9 cellular contexts compared by ENCODE assay signal in the genomic region with DNA sequence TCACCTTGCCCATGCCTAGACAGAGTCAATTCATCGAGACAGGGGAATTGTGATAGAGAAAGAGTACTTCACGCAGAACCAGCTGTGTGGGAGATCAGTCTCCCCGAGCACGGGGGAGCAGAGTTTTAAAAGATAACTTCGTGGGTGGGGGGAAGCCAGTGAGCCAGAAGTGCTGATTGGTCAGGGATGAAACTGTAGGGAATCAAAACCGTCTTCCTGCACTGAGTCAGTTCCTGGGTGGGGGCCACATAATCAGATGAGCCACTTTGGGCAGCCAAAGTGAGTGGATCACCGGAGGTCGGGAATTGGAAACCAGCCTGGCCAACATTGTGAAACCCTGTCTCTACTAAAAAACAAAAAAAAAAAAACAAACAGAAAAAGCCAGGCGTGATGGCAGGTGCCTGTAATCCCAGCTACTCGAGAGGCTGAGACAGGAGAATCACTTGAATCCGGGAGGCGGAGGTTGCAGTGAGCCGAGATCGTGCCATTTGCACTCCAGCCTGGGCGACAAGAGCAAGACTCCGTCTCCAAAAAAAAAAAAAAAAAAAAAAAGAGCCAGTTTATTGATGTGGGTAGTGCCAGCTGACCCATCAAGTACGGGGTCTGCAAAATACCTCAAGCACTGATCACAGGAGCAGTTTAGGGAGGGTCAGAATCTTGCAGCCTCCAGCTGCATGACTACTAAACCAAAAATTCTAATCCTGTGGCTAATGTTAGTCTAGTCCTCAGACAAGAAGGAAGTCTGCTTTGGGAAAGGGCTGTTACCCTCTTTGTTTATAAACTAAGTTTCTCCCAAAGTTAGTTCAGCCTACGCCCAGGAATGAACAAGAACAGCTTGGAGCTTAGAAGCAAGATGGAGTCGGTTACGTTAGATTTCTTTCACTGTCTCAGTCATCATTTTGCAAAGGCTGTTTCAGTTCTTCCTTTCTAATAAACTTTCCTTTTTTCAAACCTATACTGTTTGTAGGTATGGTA. TPM values are rescaled to one million over a fixed set of nuclear protein-coding genes. Genes with fewer than 3 reads are reported as not detected.
DNase-seq lines count a peak whose midpoint lies in the region; TF ChIP-seq lines count a peak whose summit lies in the region.
"Had no signal": no experiment of that assay in that cellular context is flagged by ENCODE, and none has a peak within 500 bp of the region (broad histone marks: within the 10 kb centered on the region; RNA-seq: fewer than 3 reads in every experiment).

No MANE protein-coding gene starts in this region.

- no peak overlapping the region for H3K14ac ChIP-seq in neuronal stem cell (ENCODE audit: low read length)

- no peak overlapping the region for H3K4me2 ChIP-seq in neuronal stem cell (ENCODE audit: insufficient read depth, low read length, poor library complexity, severe bottlenecking)

- peaks cover 0 to 38% of the 10 kb centered on the region in 2 donors for H3K36me3 ChIP-seq in neuronal stem cell (replicated peaks in 1 of 2; ENCODE audit: control insufficient read depth in 2 of 2, insufficient read depth in 2 of 2, low read length in 2 of 2)

- H3K18ac ChIP-seq in neuronal stem cell (ENCODE audit: low read length), result no peak overlapping the region

- H3K79me1 ChIP-seq in neuronal stem cell (ENCODE audit: low read depth, low read length), result peaks cover 1% of the 10 kb centered on the region

- H4K8ac ChIP-seq in neuronal stem cell (ENCODE audit: low read depth, low read length), result no peak overlapping the region

- H3K4ac ChIP-seq in neuronal stem cell (ENCODE audit: low read length), result no peak overlapping the region

- H2AK5ac ChIP-seq in neuronal stem cell (ENCODE audit: low read depth, low read length), result no peak overlapping the region

- WGBS in neuronal stem cell (ENCODE audit: extremely low coverage in 2 of 2, insufficient read length in 2 of 2, insufficient replicate concordance in 1 of 2), 2 donors, result no CpG with 5 or more reads among the region's 20 CpGs

- H2BK15ac ChIP-seq in neuronal stem cell (ENCODE audit: low read length), result no peak overlapping the region

- H3K27ac ChIP-seq in neuronal stem cell (replicated peaks; ENCODE audit: low read length), result no peak overlapping the region

- H2AFZ ChIP-seq in neuronal stem cell (ENCODE audit: low read length), result no peak overlapping the region

- no peak overlapping the region for H2BK5ac ChIP-seq in neuronal stem cell (ENCODE audit: low read length)

- H3K27me3 ChIP-seq in neuronal stem cell (ENCODE audit: control insufficient read depth in 3 of 3, insufficient read depth in 3 of 3, low read depth in 1 of 3, low read length in 3 of 3), result no peaks in the 10 kb centered on the region

- no peak overlapping the region for H2BK120ac ChIP-seq in neuronal stem cell (ENCODE audit: low read depth, low read length)

- no peak overlapping the region for H3K4me3 ChIP-seq in fibroblast of pulmonary artery (replicated peaks; ENCODE audit: low read depth, low read length)
- no peak overlapping the region for H3K4me3 ChIP-seq in neuronal stem cell (ENCODE audit: low read length in 2 of 2)

- no peak overlapping the region for H2BK12ac ChIP-seq in neuronal stem cell (ENCODE audit: low read length)

- H4K91ac ChIP-seq in neuronal stem cell (ENCODE audit: low read depth, low read length, poor library complexity), result no peak overlapping the region

- peaks cover 2 to 11% of the 10 kb centered on the region in 2 donors for H3K4me1 ChIP-seq in neuronal stem cell (ENCODE audit: control insufficient read depth in 2 of 2, insufficient read depth in 1 of 2, low read depth in 1 of 2, low read length in 2 of 2)

- DNase-seq in activated naive CD4-positive, alpha-beta T cell treated with Interleukin-2 at 50 U/mL for 16 hours, result peak; percentile 48
- DNase-seq in activated naive CD4-positive, alpha-beta T cell (lab: John Stamatoyannopoulos, UW), result no peak
- peak; percentile 13 to 35 for DNase-seq in activated CD4-positive, alpha-beta T cell treated with anti-CD3 and anti-CD28 coated beads, Interleukin-2, amount 50 U/mL, for 4 hours
- DNase-seq in fibroblast of pulmonary artery (ENCODE audit: low read depth) (peak; percentile 59), 8988T (no peak), neuronal stem cell (ENCODE audit: low spot score) (no peak)
- DNase-seq in stimulated activated CD8-positive, alpha-beta memory T cell treated with anti-CD3 and anti-CD28 coated beads, Interleukin-7, amount 100 ng/mL, for 4 hours (ENCODE audit: low read depth in 2 of 2), result peak; percentile 14 to 30
- no peak for DNase-seq in activated CD4-positive, CD25-positive, alpha-beta regulatory T cell treated with anti-CD3 and anti-CD28 coated beads, Interleukin-2, amount 50 U/mL, for 72 hours
- DNase-seq: left colon had no signal

- no peaks in the 10 kb centered on the region for H3K9me3 ChIP-seq in neuronal stem cell (replicated peaks in 1 of 2; ENCODE audit: control insufficient read depth in 2 of 2, insufficient read depth in 1 of 2, low read depth in 1 of 2, low read length in 2 of 2)

- H3K9ac ChIP-seq in neuronal stem cell (ENCODE audit: low read depth, low read length, poor library complexity), result no peak overlapping the region

- no peak overlapping the region for H3K23ac ChIP-seq in neuronal stem cell (ENCODE audit: low read depth, low read length, poor library complexity)

- no peak for TF ChIP-seq CTCF in fibroblast of pulmonary artery (IDR thresholded peaks at IDR 0.05; ENCODE audit: low read length, missing control alignments)

RNA-seq across cellular contexts. Expression of gene TRIM39, which starts 3.9 kb away (rescaled TPM):
- 8.9 TPM for polyA plus RNA-seq in neuronal stem cell (2013, experiment 1 of 2)
- polyA plus RNA-seq in neuronal stem cell (2013, experiment 2 of 2), result 7.8 TPM

RNA-seq across cellular contexts. Expression of gene RPP21, which starts 22.1 kb away (rescaled TPM):
- 140 TPM for polyA plus RNA-seq in neuronal stem cell (2013, experiment 1 of 2)
- polyA plus RNA-seq in neuronal stem cell (2013, experiment 2 of 2), result 136 TPM

Comparison
In these comparisons a context has a peak if more than half of its experiments do, and no peak if none do; other contexts are left out.
1. DNase-seq: peak in activated naive CD4-positive, alpha-beta T cell treated with Interleukin-2 at 50 U/mL for 16 hours (single experiment), activated CD4-positive, alpha-beta T cell treated with anti-CD3 and anti-CD28 coated beads, Interleukin-2, amount 50 U/mL, for 4 hours (2 of 2), fibroblast of pulmonary artery (single experiment) and stimulated activated CD8-positive, alpha-beta memory T cell treated with anti-CD3 and anti-CD28 coated beads, Interleukin-7, amount 100 ng/mL, for 4 hours (2 of 2); none in activated naive CD4-positive, alpha-beta T cell (0 of 4), 8988T (single experiment), activated CD4-positive, CD25-positive, alpha-beta regulatory T cell treated with anti-CD3 and anti-CD28 coated beads, Interleukin-2, amount 50 U/mL, for 72 hours (single experiment) and neuronal stem cell (single experiment).